9 cellular contexts compared by ENCODE assay signal in the genomic region with DNA sequence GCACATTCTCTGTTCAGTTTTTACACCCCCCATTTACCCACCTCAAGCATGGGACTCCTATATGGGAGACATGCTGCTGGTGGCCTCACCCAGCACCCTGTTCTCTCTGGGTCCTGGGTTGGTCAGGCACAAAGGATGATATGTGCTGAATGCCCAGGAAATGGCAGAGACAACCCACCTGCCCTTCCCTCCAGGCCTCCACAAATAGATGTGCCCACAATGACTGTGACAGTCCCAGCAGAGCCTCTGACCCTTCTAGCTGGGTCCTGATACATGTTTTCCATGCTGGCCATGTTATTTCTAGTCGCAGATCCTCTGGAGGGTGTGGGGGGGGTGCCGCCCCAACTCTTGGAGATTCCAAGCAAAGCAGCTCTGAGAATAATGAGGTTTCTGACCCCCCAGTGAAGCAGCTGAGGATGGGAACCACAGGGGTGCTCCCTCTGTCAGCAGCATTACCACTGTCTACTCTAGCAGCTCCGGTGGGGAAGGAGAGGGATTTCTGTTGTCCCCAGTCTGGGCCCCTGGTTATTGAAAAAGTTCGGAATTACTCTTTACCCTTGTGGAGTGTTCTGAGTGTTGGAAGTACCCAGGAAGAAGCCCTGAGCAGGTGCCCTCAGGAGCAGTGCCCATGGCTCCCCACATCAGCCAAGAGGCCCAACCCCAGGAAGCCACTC. TPM values are rescaled to one million over a fixed set of nuclear protein-coding genes. Genes with fewer than 3 reads are reported as not detected.
DNase-seq lines count a peak whose midpoint lies in the region; ATAC-seq and TF ChIP-seq lines count a peak whose summit lies in the region.
"Had no signal": no experiment of that assay in that cellular context is flagged by ENCODE, and none has a peak within 500 bp of the region (broad histone marks: within the 10 kb centered on the region; RNA-seq: fewer than 3 reads in every experiment).

No MANE protein-coding gene starts in this region.

- ATAC-seq in HCT116: 0 out of 2 replicates have a peak, but pooled peaks have one; percentile 10
- no peak for ATAC-seq in GM18511 (IDR thresholded peaks at IDR 0.05; ENCODE audit: unreplicated experiment)
- ATAC-seq: activated CD4-positive, CD25-positive, alpha-beta regulatory T cell treated with anti-CD3 and anti-CD28 coated beads, Interleukin-2, amount 50 U/mL, for 24 hours had no signal

- no peaks in the 10 kb centered on the region for H3K79me2 ChIP-seq in HCT116 (ENCODE audit: insufficient read depth, low read length)

- TF ChIP-seq RAD21 in HCT116 (IDR thresholded peaks at IDR 0.05; ENCODE audit: low read depth): no peak

- peaks cover 10 to 32% of the 10 kb centered on the region in 2 experiments for H3K36me3 ChIP-seq in HCT116 (ENCODE audit: control insufficient read depth in 1 of 2, insufficient read depth in 2 of 2, low read length in 2 of 2)

- no peak overlapping the region for H3K4me2 ChIP-seq in HCT116 (ENCODE audit: low read length)

- POLR2A ChIA-PET in HCT116 (lab: Charles Lee): no interaction called here

- H3K4me1 Mint-ChIP-seq in osteocyte (ENCODE audit: unreplicated experiment): peaks cover 33% of the 10 kb centered on the region

- H3K4me1 ChIP-seq in HCT116 (ENCODE audit: control insufficient read depth in 1 of 2, insufficient read depth in 2 of 2, low read length in 2 of 2): peaks cover 5 to 21% of the 10 kb centered on the region in 2 experiments; a peak in 3 of 4 replicates

- TF ChIP-seq CTCF in HCT116 (IDR thresholded peaks at IDR 0.05 in 2 of 3, conservative IDR thresholded peaks at IDR 0.05 in 1 of 3; ENCODE audit: borderline replicate concordance in 1 of 3, insufficient read depth in 1 of 3, low read depth in 2 of 3, low read length in 2 of 3) (no peak), osteocyte (IDR thresholded peaks at IDR 0.05) (no peak)

- no peak for TF ChIP-seq POLR2A in HCT116 (IDR thresholded peaks at IDR 0.05; ENCODE audit: borderline replicate concordance, extremely low read depth, insufficient read depth, insufficient read length)

- peaks cover 14% of the 10 kb centered on the region for H3K36me3 Mint-ChIP-seq in osteocyte (ENCODE audit: unreplicated experiment)

- DNase-seq in HCT116 (ENCODE audit: low read depth, low spot score) (no peak), osteocyte (ENCODE audit: extremely low spot score, unreplicated experiment) (no peak), mucosa of gallbladder (ENCODE audit: low spot score) (no peak), DMS53 (lab: John Stamatoyannopoulos, UW) (no peak)
- DNase-seq: GF-D8 had no signal

- no peak overlapping the region for H3K9ac ChIP-seq in HCT116 (ENCODE audit: low read length)

- H3K4me3 ChIP-seq in HCT116 (replicated peaks in 1 of 2; ENCODE audit: low read depth in 1 of 2, low read length in 2 of 2): no peak overlapping the region

- no peaks in the 10 kb centered on the region for H3K9me3 Mint-ChIP-seq in osteocyte (ENCODE audit: unreplicated experiment)

- CTCF ChIA-PET in HCT116 (lab: Charles Lee): no interaction called here

- H3K27me3 Mint-ChIP-seq in osteocyte (ENCODE audit: unreplicated experiment): no peaks in the 10 kb centered on the region

- H2AFZ ChIP-seq in HCT116 (ENCODE audit: low read depth, low read length, poor library complexity, severe bottlenecking): no peak overlapping the region

- H4K20me1 ChIP-seq in HCT116 (ENCODE audit: insufficient read depth): no peaks in the 10 kb centered on the region

- RAD21 ChIA-PET in HCT116 (lab: Charles Lee; ENCODE audit: low non-redundant PET in 1 of 2, low total read pairs in 2 of 2, uncharacterized antibody in 2 of 2, unreplicated experiment in 2 of 2): no interaction called here

- BruUV-seq in HCT116 (replicated peaks; lab: Mats Ljungman, UMichigan): no TSS peak

- H3K9me3 ChIP-seq in HCT116 (ENCODE audit: control insufficient read depth in 1 of 2, insufficient read depth in 1 of 2, low read depth in 1 of 2, low read length in 2 of 2): no peaks in the 10 kb centered on the region

- intact Hi-C loops in HCT116 (cut with micrococcal nuclease): no loop called here

- no peaks in the 10 kb centered on the region for H3K9me2 ChIP-seq in HCT116 (ENCODE audit: insufficient read depth)

- peak overlapping the region; percentile 18 for H3K4me3 Mint-ChIP-seq in osteocyte (ENCODE audit: unreplicated experiment)

- no peak overlapping the region for H3K27ac ChIP-seq in HCT116 (ENCODE audit: low read depth, low read length)
- peak overlapping the region; percentile 81 for H3K27ac ChIP-seq in angular gyrus (ENCODE audit: low read depth, low read length)

- H3K27me3 ChIP-seq in HCT116 (ENCODE audit: insufficient read depth, low read length): no peaks in the 10 kb centered on the region

- peak overlapping the region; percentile 96 for H3K27ac Mint-ChIP-seq in osteocyte (ENCODE audit: unreplicated experiment)

TF ChIP-seq in HCT116, 20 proteins besides CTCF, POLR2A, EP300 and RAD21:
- TF ChIP-seq POLR2AphosphoS5 (IDR thresholded peaks at IDR 0.05; ENCODE audit: low read depth, low read length) (peak; percentile 23; the same call in 1 of the 2 replicates), ZBTB33 (IDR thresholded peaks at IDR 0.05; ENCODE audit: extremely low read depth, insufficient replicate concordance, low read length) (no peak)

RNA-seq across cellular contexts. Expression of gene CCDC28B, which starts 1.2 kb away (rescaled TPM):
- total RNA-seq in HCT116 (2021; ENCODE audit: unreplicated experiment): 5.9 TPM
- polyA plus RNA-seq in HCT116 (2012): 5.5 and 6.3 TPM in 2 replicates
- 24.0 and 29.9 TPM in 2 replicates for total RNA-seq in osteocyte
- 12.1 TPM for total RNA-seq in mucosa of gallbladder

RNA-seq across cellular contexts. Expression of gene IQCC, which starts 6.3 kb away (rescaled TPM):
- total RNA-seq in HCT116 (2021; ENCODE audit: unreplicated experiment) (4.7 TPM), osteocyte (3.0 and 3.1 TPM in 2 replicates), mucosa of gallbladder (3.5 TPM)
- 3.8 and 3.9 TPM in 2 replicates for polyA plus RNA-seq in HCT116 (2012)

RNA-seq across cellular contexts. Expression of gene DCDC2B, which starts 9.7 kb away (rescaled TPM):
- total RNA-seq in HCT116 (2021; ENCODE audit: unreplicated experiment): 0.27 TPM
- 0.10 and 0.12 TPM in 2 replicates for polyA plus RNA-seq in HCT116 (2012)
- not detected in 2 replicates for total RNA-seq in osteocyte
- not detected for total RNA-seq in mucosa of gallbladder
- total RNA-seq: bronchial epithelial cell had no signal

RNA-seq across cellular contexts. Expression of gene TXLNA, which starts 19.7 kb away (rescaled TPM):
- total RNA-seq in HCT116 (2021; ENCODE audit: unreplicated experiment): 37.2 TPM
- 18.8 and 19.9 TPM in 2 replicates for polyA plus RNA-seq in HCT116 (2012)
- total RNA-seq in osteocyte: 77.3 and 77.8 TPM in 2 replicates
- 62.1 TPM for total RNA-seq in mucosa of gallbladder

RNA-seq across cellular contexts. Expression of gene TMEM234, which starts 23.0 kb away (rescaled TPM):
- total RNA-seq in HCT116 (2021; ENCODE audit: unreplicated experiment) (12.3 TPM), osteocyte (27.9 and 30.7 TPM in 2 replicates), mucosa of gallbladder (35.1 TPM)
- polyA plus RNA-seq in HCT116 (2012): 8.8 and 9.9 TPM in 2 replicates
